In the genomic region with DNA sequence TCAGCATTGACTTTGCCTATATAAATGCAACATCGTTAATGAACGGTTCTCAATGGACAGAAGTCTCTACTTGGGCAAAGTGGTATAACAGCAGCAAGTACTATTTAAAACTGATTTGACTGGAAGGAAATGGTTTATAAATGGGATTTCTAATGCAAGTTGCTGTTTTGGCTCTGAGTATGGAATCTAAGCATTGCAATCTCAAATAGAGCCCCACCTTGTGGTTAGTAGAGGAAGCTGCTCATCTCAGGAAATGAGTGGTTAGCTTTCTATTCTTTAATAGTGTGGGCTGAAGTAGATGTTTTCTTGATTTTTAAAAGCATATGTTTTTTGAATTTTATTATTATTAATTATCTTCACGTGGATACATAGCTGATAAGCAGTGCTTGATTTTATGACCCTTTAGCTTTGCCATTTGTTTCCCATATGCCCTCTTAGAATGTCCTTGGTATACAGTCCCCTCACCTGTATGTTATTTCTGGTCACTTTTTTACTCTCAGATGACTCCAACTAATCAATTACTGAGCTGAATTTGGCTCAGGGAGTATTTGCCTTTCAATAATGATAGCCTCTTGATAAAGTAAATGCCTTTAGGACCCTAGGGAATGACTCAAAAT, we compare ENCODE assay signal across 8 cellular contexts.
DNase-seq lines count a peak whose midpoint lies in the region; ATAC-seq and TF ChIP-seq lines count a peak whose summit lies in the region.

No MANE protein-coding gene starts in this region.

- peaks cover 0 to 11% (median 0%) of the 10 kb centered on the region in 12 donors for H3K9me3 ChIP-seq in heart left ventricle
- no peaks in the 10 kb centered on the region for H3K9me3 ChIP-seq in SK-N-MC (ENCODE audit: low read depth, low read length)
- no peaks in the 10 kb centered on the region for H3K9me3 ChIP-seq in psoas muscle

- H3K36me3 ChIP-seq in heart left ventricle (no peaks in the 10 kb centered on the region), SK-N-MC (ENCODE audit: insufficient read depth, low read length) (no peaks in the 10 kb centered on the region), psoas muscle (ENCODE audit: insufficient read depth in 1 of 2, low read depth in 1 of 2) (no peaks in the 10 kb centered on the region)

- DNase-seq in heart left ventricle = no peak
- no peak for DNase-seq in Right ventricle myocardium inferior (ENCODE audit: missing footprints)
- peak; percentile 60 for DNase-seq in HuH-7.5 (ENCODE audit: low spot score)
- peak; percentile 2 for DNase-seq in SK-N-MC (ENCODE audit: low read depth, low spot score)
- peak; percentile 62 for DNase-seq in fibroblast of mammary gland (ENCODE audit: low read depth)
- DNase-seq in psoas muscle = no peak
- DNase-seq in COLO668 (lab: John Stamatoyannopoulos, UW; ENCODE audit: unreplicated experiment) = no peak

- no peak overlapping the region for H3K27ac ChIP-seq in heart left ventricle
- H3K27ac ChIP-seq in SK-N-MC = no peak overlapping the region
- H3K27ac ChIP-seq in psoas muscle = no peak overlapping the region

- intact Hi-C loops in heart left ventricle (cut with DNase I) (loop anchor here (1.0 to 10.0 kb wide), 5 partner anchors 205 to 1082 kb away; no protein-coding TSS in a partner anchor), Right ventricle myocardium inferior (cut with DNase I) (loop anchor here (1.0 to 10.0 kb wide), 3 partner anchors 70 to 1082 kb away; no protein-coding TSS in a partner anchor), psoas muscle (cut with DNase I) (loop anchor here in 1 of 2 donors (2.0 kb wide), 1 partner anchor 208 kb away; no protein-coding TSS in a partner anchor)

- H3K27me3 ChIP-seq in heart left ventricle = no peaks in the 10 kb centered on the region
- no peaks in the 10 kb centered on the region for H3K27me3 ChIP-seq in psoas muscle (ENCODE audit: insufficient read depth in 3 of 3, low read length in 2 of 3)

- H3K4me1 ChIP-seq in heart left ventricle = no peaks in the 10 kb centered on the region
- no peaks in the 10 kb centered on the region for H3K4me1 ChIP-seq in psoas muscle

- no peak for TF ChIP-seq POLR2A in heart left ventricle (IDR thresholded peaks at IDR 0.05)

- no peak overlapping the region for H3K4me3 ChIP-seq in heart left ventricle
- no peak overlapping the region for H3K4me3 ChIP-seq in SK-N-MC
- H3K4me3 ChIP-seq in fibroblast of mammary gland (ENCODE audit: control insufficient read depth, low read depth, low read length) = no peak overlapping the region
- H3K4me3 ChIP-seq in psoas muscle = no peak overlapping the region

- TF ChIP-seq CTCF in heart left ventricle (IDR thresholded peaks at IDR 0.05) (peak; percentile 52 to 75 (median 66)), fibroblast of mammary gland (conservative IDR thresholded peaks at IDR 0.05; ENCODE audit: control insufficient read depth, insufficient read depth, low read depth, low read length) (peak; percentile 92), psoas muscle (IDR thresholded peaks at IDR 0.05) (peak; percentile 59)

- H3K9ac ChIP-seq in SK-N-MC (ENCODE audit: insufficient read length) = no peak overlapping the region

- ATAC-seq in heart left ventricle (peak in 1 of 4 donors; percentile 32), Right ventricle myocardium inferior (no peak), GM21737 (IDR thresholded peaks at IDR 0.05; ENCODE audit: unreplicated experiment) (peak; percentile 89), psoas muscle (peak in 2 of 4 donors; percentile 56 to 73)

- WGBS in heart left ventricle, 4 donors = 52 to 62% (median 59%) methylated on average over 3 of the region's 3 CpGs
- WGBS in psoas muscle, 3 donors = 66 to 69% (median 69%) methylated on average over 3 of the region's 3 CpGs

Comparison
In these comparisons a context has a peak if more than half of its experiments do, and no peak if none do; other contexts are left out.
1. DNase-seq: peak in HuH-7.5 (single experiment), SK-N-MC (single experiment) and fibroblast of mammary gland (single experiment); none in heart left ventricle (0 of 5), Right ventricle myocardium inferior (single experiment), psoas muscle (0 of 2) and COLO668 (single experiment).
2. Peak in every context shown above with its lines, with median percentiles within 50 percentile points of each other: CTCF ChIP-seq.